1 cellular context compared by ENCODE assay signal in genomic region chr11:117037952-117038350, GRCh38.
TF ChIP-seq lines count a peak whose summit lies in the region.

No MANE protein-coding gene starts in this region.

TF ChIP-seq in WTC11, 78 proteins besides CTCF, POLR2A, EP300 and RAD21 (continued from another document):
- TF ChIP-seq FOXP4 (CRISPR knock-in tag; IDR thresholded peaks at IDR 0.05), result no peak
- no peak for TF ChIP-seq ZMAT4 (CRISPR knock-in tag; IDR thresholded peaks at IDR 0.05)
- TF ChIP-seq ATF2 (CRISPR knock-in tag; IDR thresholded peaks at IDR 0.05; ENCODE audit: borderline replicate concordance, low read depth), result no peak
- TF ChIP-seq GABPB1 (CRISPR knock-in tag; IDR thresholded peaks at IDR 0.05), result no peak
- TF ChIP-seq ZNF416 (CRISPR knock-in tag; IDR thresholded peaks at IDR 0.05), result no peak
- TF ChIP-seq MYBL2 (CRISPR knock-in tag; IDR thresholded peaks at IDR 0.05), result no peak
- TF ChIP-seq HMGA2 (CRISPR knock-in tag; IDR thresholded peaks at IDR 0.05), result no peak
- no peak for TF ChIP-seq TP53 (CRISPR knock-in tag; IDR thresholded peaks at IDR 0.05)
